Comparison of ENCODE assay signal across 17 cellular contexts in the genomic region with DNA sequence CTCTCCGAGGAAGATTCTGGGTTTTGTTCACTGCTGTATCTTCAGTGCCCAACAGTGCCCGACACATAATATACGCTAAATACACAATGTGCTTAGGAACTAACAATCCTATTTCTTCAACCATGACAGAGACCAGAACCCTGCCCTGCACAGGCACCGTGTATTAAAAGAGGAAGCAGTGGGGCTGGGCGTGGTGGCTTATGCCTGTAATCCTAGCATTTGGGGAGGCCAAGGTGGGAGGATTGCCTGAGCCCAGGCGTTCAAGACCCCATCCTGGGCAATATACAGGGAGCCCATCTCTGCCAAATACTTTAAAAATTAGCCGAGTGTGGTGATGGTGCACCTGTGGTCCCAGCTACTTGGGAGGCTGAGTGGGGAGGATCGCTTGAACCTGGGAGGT. TPM values are rescaled to one million over a fixed set of nuclear protein-coding genes. Genes with fewer than 3 reads are reported as not detected.
DNase-seq lines count a peak whose midpoint lies in the region; ATAC-seq and TF ChIP-seq lines count a peak whose summit lies in the region.
"Had no signal": no experiment of that assay in that cellular context is flagged by ENCODE, and none has a peak within 500 bp of the region (broad histone marks: within the 10 kb centered on the region; RNA-seq: fewer than 3 reads in every experiment).

No MANE protein-coding gene starts in this region.

- no peaks in the 10 kb centered on the region for H3K9me3 Mint-ChIP-seq in activated T-cell treated with anti-CD3 and anti-CD28 coated beads, Interleukin-2, amount 50 U/mL, for 24 hours
- H3K9me3 Mint-ChIP-seq in activated T-cell treated with anti-CD3 and anti-CD28 coated beads, Interleukin-2, amount 50 U/mL, for 72 hours: no peaks in the 10 kb centered on the region
- no peaks in the 10 kb centered on the region for H3K9me3 Mint-ChIP-seq in naive thymus-derived CD8-positive, alpha-beta T cell
- H3K9me3 Mint-ChIP-seq: activated CD8-positive, alpha-beta T cell treated with anti-CD3 and anti-CD28 coated beads for 36 hours had no signal

- H3K4me1 Mint-ChIP-seq in activated T-cell treated with anti-CD3 and anti-CD28 coated beads, Interleukin-2, amount 50 U/mL, for 24 hours (ENCODE audit: low read depth): peaks cover 52% of the 10 kb centered on the region
- peaks cover 59% of the 10 kb centered on the region for H3K4me1 Mint-ChIP-seq in activated T-cell treated with anti-CD3 and anti-CD28 coated beads, Interleukin-2, amount 50 U/mL, for 72 hours (ENCODE audit: low read depth)
- peaks cover 29 to 68% (median 57%) of the 10 kb centered on the region in 4 donors for H3K4me1 Mint-ChIP-seq in naive thymus-derived CD8-positive, alpha-beta T cell

- no peak overlapping the region for H3K4me3 Mint-ChIP-seq in activated T-cell treated with anti-CD3 and anti-CD28 coated beads, Interleukin-2, amount 50 U/mL, for 24 hours
- H3K4me3 Mint-ChIP-seq in activated T-cell treated with anti-CD3 and anti-CD28 coated beads, Interleukin-2, amount 50 U/mL, for 72 hours: no peak overlapping the region
- H3K4me3 Mint-ChIP-seq in naive thymus-derived CD8-positive, alpha-beta T cell: peak overlapping the region in 1 of 10 donors; percentile 18
- H3K4me3 Mint-ChIP-seq: activated CD8-positive, alpha-beta T cell treated with anti-CD3 and anti-CD28 coated beads for 36 hours; CD14-positive monocyte had no signal

- TF ChIP-seq CTCF in dorsolateral prefrontal cortex (IDR thresholded peaks at IDR 0.05 in 54 of 56, conservative IDR thresholded peaks at IDR 0.05 in 2 of 56; ENCODE audit: low read depth in 1 of 56, partially characterized antibody in 56 of 56): no peak
- no peak for TF ChIP-seq CTCF in upper lobe of right lung (IDR thresholded peaks at IDR 0.05)
- no peak for TF ChIP-seq CTCF in ascending aorta (IDR thresholded peaks at IDR 0.05)

- peaks cover 53% of the 10 kb centered on the region for H3K4me1 ChIP-seq in upper lobe of right lung
- H3K4me1 ChIP-seq in ascending aorta: peaks cover 0 to 7% of the 10 kb centered on the region in 2 donors
- H3K4me1 ChIP-seq: adrenal gland had no signal

- H3K9me3 ChIP-seq in upper lobe of right lung: no peaks in the 10 kb centered on the region
- H3K9me3 ChIP-seq in ascending aorta: no peaks in the 10 kb centered on the region
- H3K9me3 ChIP-seq: adrenal gland, thoracic aorta had no signal

- H3K27ac Mint-ChIP-seq in activated T-cell treated with anti-CD3 and anti-CD28 coated beads, Interleukin-2, amount 50 U/mL, for 24 hours: no peak overlapping the region
- H3K27ac Mint-ChIP-seq in activated T-cell treated with anti-CD3 and anti-CD28 coated beads, Interleukin-2, amount 50 U/mL, for 72 hours: no peak overlapping the region
- H3K27ac Mint-ChIP-seq in naive thymus-derived CD8-positive, alpha-beta T cell: peak overlapping the region in 9 of 10 donors; percentile 15 to 95 (median 69)
- H3K27ac Mint-ChIP-seq: activated CD8-positive, alpha-beta T cell treated with anti-CD3 and anti-CD28 coated beads for 36 hours had no signal

- no peaks in the 10 kb centered on the region for H3K27me3 Mint-ChIP-seq in activated T-cell treated with anti-CD3 and anti-CD28 coated beads, Interleukin-2, amount 50 U/mL, for 24 hours
- no peaks in the 10 kb centered on the region for H3K27me3 Mint-ChIP-seq in activated T-cell treated with anti-CD3 and anti-CD28 coated beads, Interleukin-2, amount 50 U/mL, for 72 hours (ENCODE audit: low read depth)
- no peaks in the 10 kb centered on the region for H3K27me3 Mint-ChIP-seq in naive thymus-derived CD8-positive, alpha-beta T cell
- H3K27me3 Mint-ChIP-seq: activated CD8-positive, alpha-beta T cell treated with anti-CD3 and anti-CD28 coated beads for 36 hours had no signal

- POLR2A ChIA-PET in naive thymus-derived CD8-positive, alpha-beta T cell (lab: Charles Lee): interaction anchor here (0.9 to 2.6 kb wide), 6 partner anchors 8 to 36 kb away, joined by 3 to 16 read pairs (median 6); a partner anchor contains a TSS

- no peak overlapping the region for H3K4me3 ChIP-seq in dorsolateral prefrontal cortex
- no peak overlapping the region for H3K4me3 ChIP-seq in upper lobe of right lung
- H3K4me3 ChIP-seq in ascending aorta: no peak overlapping the region
- H3K4me3 ChIP-seq: adrenal gland, smooth muscle cell, thoracic aorta had no signal

- H3K27me3 ChIP-seq in dorsolateral prefrontal cortex: no peaks in the 10 kb centered on the region
- H3K27me3 ChIP-seq in upper lobe of right lung: no peaks in the 10 kb centered on the region
- H3K27me3 ChIP-seq in ascending aorta: no peaks in the 10 kb centered on the region
- H3K27me3 ChIP-seq: adrenal gland had no signal

- H3K36me3 ChIP-seq in upper lobe of right lung: no peaks in the 10 kb centered on the region
- no peaks in the 10 kb centered on the region for H3K36me3 ChIP-seq in ascending aorta
- H3K36me3 ChIP-seq: adrenal gland, thoracic aorta had no signal

- H3K27ac ChIP-seq in dorsolateral prefrontal cortex: peak overlapping the region in 58 of 59 donors; percentile 11 to 99 (median 95)
- H3K27ac ChIP-seq in upper lobe of right lung: peak overlapping the region; percentile 86
- H3K27ac ChIP-seq in ascending aorta: no peak overlapping the region
- H3K27ac ChIP-seq: adrenal gland, thoracic aorta had no signal

- DNase-seq in activated T-cell treated with anti-CD3 and anti-CD28 coated beads, Interleukin-2, amount 50 U/mL, for 24 hours: peak; percentile 24
- DNase-seq in activated T-cell treated with anti-CD3 and anti-CD28 coated beads, Interleukin-2, amount 50 U/mL, for 72 hours: no peak
- DNase-seq in dorsolateral prefrontal cortex: peak in 3 of 10 donors; percentile 2 to 25 (median 13)
- no peak for DNase-seq in naive thymus-derived CD8-positive, alpha-beta T cell
- DNase-seq in upper lobe of right lung: peak; percentile 45
- DNase-seq in NCI-H2196 treated with DMSO at 0.1 percent for 48 hours (lab: John Stamatoyannopoulos, UW; ENCODE audit: unreplicated experiment): no peak
- DNase-seq in ascending aorta (ENCODE audit: low spot score in 2 of 2): no peak
- DNase-seq: activated CD8-positive, alpha-beta T cell treated with anti-CD3 and anti-CD28 coated beads for 36 hours; adrenal gland; NCI-H1436; NCI-H82 had no signal

- intact Hi-C loops in dorsolateral prefrontal cortex (cut with DNase I) (no loop called here), upper lobe of right lung (cut with DNase I) (no loop called here), ascending aorta (cut with DNase I) (no loop called here)

- H3K36me3 Mint-ChIP-seq in activated T-cell treated with anti-CD3 and anti-CD28 coated beads, Interleukin-2, amount 50 U/mL, for 24 hours (ENCODE audit: low read depth): no peaks in the 10 kb centered on the region
- no peaks in the 10 kb centered on the region for H3K36me3 Mint-ChIP-seq in activated T-cell treated with anti-CD3 and anti-CD28 coated beads, Interleukin-2, amount 50 U/mL, for 72 hours (ENCODE audit: insufficient read depth in 2 of 2)
- no peaks in the 10 kb centered on the region for H3K36me3 Mint-ChIP-seq in naive thymus-derived CD8-positive, alpha-beta T cell
- H3K36me3 Mint-ChIP-seq: CD14-positive monocyte had no signal

- ATAC-seq in activated T-cell treated with anti-CD3 and anti-CD28 coated beads, Interleukin-2, amount 50 U/mL, for 72 hours (replicated peaks in 1 of 2): no peak
- ATAC-seq in naive thymus-derived CD8-positive, alpha-beta T cell: no peak
- ATAC-seq in upper lobe of right lung: no peak
- no peak for ATAC-seq in HG02885 (IDR thresholded peaks at IDR 0.05; ENCODE audit: poor library complexity, unreplicated experiment)
- ATAC-seq: activated CD8-positive, alpha-beta T cell treated with anti-CD3 and anti-CD28 coated beads for 36 hours had no signal

RNA-seq across cellular contexts. Expression of a gene that starts 19.3 kb away (rescaled TPM):
- 10 to 100 TPM; 27.9 to 30.3 TPM for total RNA-seq in activated T-cell treated with anti-CD3 and anti-CD28 coated beads, Interleukin-2, amount 50 U/mL, for 72 hours
- total RNA-seq in dorsolateral prefrontal cortex: 10 to 100 TPM; 36.8 to 68.6 (median 51.1) TPM
- 10 to 100 TPM; 58.0 to 61.3 TPM for total RNA-seq in naive thymus-derived CD8-positive, alpha-beta T cell
- polyA plus RNA-seq in naive thymus-derived CD8-positive, alpha-beta T cell: 100 to 1,000 TPM; 148 to 154 (median 153) TPM
- total RNA-seq in upper lobe of right lung: 60.0 TPM
- 44.1 TPM for total RNA-seq in ascending aorta

RNA-seq across cellular contexts. Expression of a gene that starts 20.1 kb away (rescaled TPM):
- under 1 TPM in 1 of 2 donors, not detected in 1; 0.48 TPM for total RNA-seq in activated T-cell treated with anti-CD3 and anti-CD28 coated beads, Interleukin-2, amount 50 U/mL, for 72 hours
- total RNA-seq in dorsolateral prefrontal cortex: 100 to 1,000 TPM in 55 of 120 experiments, 10 to 100 TPM in 65; 20.8 to 459 (median 91.3) TPM
- 1 to 10 TPM; 3.5 to 4.2 TPM for total RNA-seq in naive thymus-derived CD8-positive, alpha-beta T cell
- 1 to 10 TPM; 4.9 to 8.8 (median 6.3) TPM for polyA plus RNA-seq in naive thymus-derived CD8-positive, alpha-beta T cell
- total RNA-seq in upper lobe of right lung: 104 TPM
- 0.21 TPM for total RNA-seq in ascending aorta
- total RNA-seq: LHCN-M2, myocyte, smooth muscle cell had no signal

Comparison
In these comparisons a context has a peak if more than half of its experiments do, and no peak if none do; other contexts are left out.
1. DNase-seq: peak in activated T-cell treated with anti-CD3 and anti-CD28 coated beads, Interleukin-2, amount 50 U/mL, for 24 hours (single experiment) and upper lobe of right lung (single experiment); none in activated T-cell treated with anti-CD3 and anti-CD28 coated beads, Interleukin-2, amount 50 U/mL, for 72 hours (0 of 2), naive thymus-derived CD8-positive, alpha-beta T cell (0 of 10), NCI-H2196 treated with DMSO at 0.1 percent for 48 hours (single experiment) and ascending aorta (0 of 2).
2. H3K27ac Mint-ChIP-seq: peak in naive thymus-derived CD8-positive, alpha-beta T cell (9 of 10); none in activated T-cell treated with anti-CD3 and anti-CD28 coated beads, Interleukin-2, amount 50 U/mL, for 24 hours (single experiment) and activated T-cell treated with anti-CD3 and anti-CD28 coated beads, Interleukin-2, amount 50 U/mL, for 72 hours (single experiment).
3. H3K27ac ChIP-seq: peak in dorsolateral prefrontal cortex (58 of 59) and upper lobe of right lung (single experiment); none in ascending aorta (0 of 2).
4. RNA of a gene that starts 20.1 kb away (total RNA-seq): 104 TPM in upper lobe of right lung (single experiment) and 20.8 to 459 TPM in dorsolateral prefrontal cortex; 3.5 to 4.2 TPM in naive thymus-derived CD8-positive, alpha-beta T cell, 0.48 TPM in activated T-cell treated with anti-CD3 and anti-CD28 coated beads, Interleukin-2, amount 50 U/mL, for 72 hours and 0.21 TPM in ascending aorta (single experiment); every median in the first group is over 4 times any median in the second.